8 cellular contexts compared by ENCODE assay signal in genomic region chr10:35218339-35218955, GRCh38.
A peak's percentile ranks its signal among the peaks of the same experiment; 100 is the strongest.
DNase-seq lines count a peak whose midpoint lies in the region; ATAC-seq and TF ChIP-seq lines count a peak whose summit lies in the region.

No MANE protein-coding gene starts in this region.

- no peaks in the 10 kb centered on the region for H3K36me3 ChIP-seq in skeletal muscle satellite cell (ENCODE audit: insufficient read depth, low read length)

- no peaks in the 10 kb centered on the region for H3K4me1 ChIP-seq in skeletal muscle satellite cell (ENCODE audit: control insufficient read depth, insufficient read depth, low read length)

- H3K4me3 ChIP-seq in skeletal muscle satellite cell (ENCODE audit: low read length): no peak overlapping the region

- DNase-seq in NCI-H1694 treated with DMSO at 0.1 percent for 48 hours (lab: John Stamatoyannopoulos, UW) (peak; percentile 80), T-helper 9 cell (peak; percentile 82), anterior cingulate cortex (lab: John Stamatoyannopoulos, UW) (peak in 49 of 58 donors; percentile 15 to 86 (median 58)), hepatic stellate cell (ENCODE audit: low spot score) (peak; percentile 72)

- peak; percentile 57 for TF ChIP-seq CTCF in GM12874 (IDR thresholded peaks at IDR 0.05; ENCODE audit: insufficient read depth, low read depth, low read length)

- H3K9ac ChIP-seq in skeletal muscle satellite cell (ENCODE audit: low read depth, low read length): no peak overlapping the region

- no peaks in the 10 kb centered on the region for H3K9me3 ChIP-seq in skeletal muscle satellite cell (replicated peaks; ENCODE audit: low read length)

- H3K27me3 ChIP-seq in skeletal muscle satellite cell (ENCODE audit: control insufficient read depth, insufficient read depth, low read length): no peaks in the 10 kb centered on the region

- peak overlapping the region; percentile 75 for H3K4me2 ChIP-seq in skeletal muscle satellite cell (ENCODE audit: low read length)

- ATAC-seq in HG02759 (IDR thresholded peaks at IDR 0.05; ENCODE audit: unreplicated experiment) (peak; percentile 74), HG03045 (IDR thresholded peaks at IDR 0.05; ENCODE audit: unreplicated experiment) (no peak)
